In genomic region chr2:119702918-119703401, GRCh38 we compare ENCODE assay signal across 8 cellular contexts. TPM values are rescaled to one million over a fixed set of nuclear protein-coding genes. Genes with fewer than 3 reads are reported as not detected.
DNase-seq lines count a peak whose midpoint lies in the region; ATAC-seq and TF ChIP-seq lines count a peak whose summit lies in the region.

No MANE protein-coding gene starts in this region.

- no TSS peak for BruUV-seq in Caco-2 (replicated peaks; lab: Mats Ljungman, UMichigan)

- no peaks in the 10 kb centered on the region for H3K4me1 ChIP-seq in Caco-2

- H3K36me3 Mint-ChIP-seq in Caco-2 (ENCODE audit: insufficient read depth, unreplicated experiment), result no peaks in the 10 kb centered on the region
- H3K36me3 Mint-ChIP-seq in nephron progenitor cell (ENCODE audit: low read depth), result peaks cover 10% of the 10 kb centered on the region

- no peak overlapping the region for H3K4me3 ChIP-seq in Caco-2 (ENCODE audit: low read depth, low read length)

- no peaks in the 10 kb centered on the region for H3K27me3 Mint-ChIP-seq in Caco-2 (ENCODE audit: insufficient read depth, unreplicated experiment)
- H3K27me3 Mint-ChIP-seq in nephron progenitor cell (ENCODE audit: low read depth, poor library complexity), result peaks cover 13% of the 10 kb centered on the region
- no peaks in the 10 kb centered on the region for H3K27me3 Mint-ChIP-seq in stimulated activated naive CD8-positive, alpha-beta T cell treated with anti-CD3 and anti-CD28 coated beads, Interleukin-15, amount 100 ng/mL, for 72 hours

- peak; percentile 97 for TF ChIP-seq CTCF in Caco-2 (IDR thresholded peaks at IDR 0.05; ENCODE audit: insufficient read depth in 1 of 2, low read depth in 1 of 2, low read length in 1 of 2, severe bottlenecking in 1 of 2, unreplicated experiment in 1 of 2)
- TF ChIP-seq CTCF in nephron progenitor cell (IDR thresholded peaks at IDR 0.05), result peak; percentile 98

- H3K4me1 Mint-ChIP-seq in Caco-2 (ENCODE audit: low read depth, unreplicated experiment), result peaks cover 12% of the 10 kb centered on the region
- peaks cover 34% of the 10 kb centered on the region for H3K4me1 Mint-ChIP-seq in nephron progenitor cell
- peaks cover 30% of the 10 kb centered on the region for H3K4me1 Mint-ChIP-seq in stimulated activated naive CD8-positive, alpha-beta T cell treated with anti-CD3 and anti-CD28 coated beads, Interleukin-15, amount 100 ng/mL, for 72 hours

- H3K9me3 Mint-ChIP-seq in Caco-2 (ENCODE audit: unreplicated experiment) (no peaks in the 10 kb centered on the region), nephron progenitor cell (peaks cover 14% of the 10 kb centered on the region)
- peaks cover 0 to 5% of the 10 kb centered on the region in 2 donors for H3K9me3 Mint-ChIP-seq in stimulated activated naive CD8-positive, alpha-beta T cell treated with anti-CD3 and anti-CD28 coated beads, Interleukin-15, amount 100 ng/mL, for 72 hours

- POLR2A ChIA-PET in Caco-2 (lab: Charles Lee), result no interaction called here

- no peaks in the 10 kb centered on the region for H3K9me3 ChIP-seq in Caco-2

- DNase-seq in Caco-2 (peak; percentile 74 to 85), OCI-M1 (lab: John Stamatoyannopoulos, UW) (peak; percentile 80), activated T-cell treated with anti-CD3 and anti-CD28 coated beads for 24 hours (ENCODE audit: low read depth) (peak; percentile 53), nephron progenitor cell (peak; percentile 82)
- peak; percentile 73 for DNase-seq in stimulated activated naive CD8-positive, alpha-beta T cell treated with anti-CD3 and anti-CD28 coated beads, Interleukin-15, amount 100 ng/mL, for 72 hours

- ATAC-seq in GM19467 (IDR thresholded peaks at IDR 0.05; ENCODE audit: unreplicated experiment) (peak; percentile 87), HG03571 (IDR thresholded peaks at IDR 0.05; ENCODE audit: unreplicated experiment) (peak; percentile 87), esophagus mucosa (peak; percentile 87)
- peak; percentile 75 for ATAC-seq in stimulated activated naive CD8-positive, alpha-beta T cell treated with anti-CD3 and anti-CD28 coated beads, Interleukin-15, amount 100 ng/mL, for 72 hours

- H3K27me3 ChIP-seq in Caco-2 (replicated peaks; ENCODE audit: control insufficient read depth, insufficient read depth, low read length), result no peaks in the 10 kb centered on the region

- no peaks in the 10 kb centered on the region for H3K36me3 ChIP-seq in Caco-2 (ENCODE audit: control insufficient read depth, insufficient read depth, low read length)

- H3K27ac Mint-ChIP-seq in Caco-2 (ENCODE audit: unreplicated experiment) (no peak overlapping the region), nephron progenitor cell (no peak overlapping the region)
- H3K27ac Mint-ChIP-seq in stimulated activated naive CD8-positive, alpha-beta T cell treated with anti-CD3 and anti-CD28 coated beads, Interleukin-15, amount 100 ng/mL, for 72 hours, result no peak overlapping the region

- H3K4me3 Mint-ChIP-seq in Caco-2 (ENCODE audit: unreplicated experiment) (no peak overlapping the region), nephron progenitor cell (no peak overlapping the region)
- peak overlapping the region; percentile 10 to 37 for H3K4me3 Mint-ChIP-seq in stimulated activated naive CD8-positive, alpha-beta T cell treated with anti-CD3 and anti-CD28 coated beads, Interleukin-15, amount 100 ng/mL, for 72 hours

- intact Hi-C loops in Caco-2 (cut with micrococcal nuclease; ENCODE audit: unreplicated experiment), result loop anchor here (1.0 to 2.0 kb wide), 3 partner anchors 50 to 472 kb away; no protein-coding TSS in a partner anchor

- CTCF ChIA-PET in Caco-2 (lab: Charles Lee), result interaction anchor here (0.5 to 2.3 kb wide), 10 partner anchors 12 to 542 kb away, joined by 3 to 13 read pairs (median 4); partner anchors contain the start of gene TMEM177

RNA-seq across cellular contexts. Expression of gene TMEM177, which starts 24.0 kb away (rescaled TPM):
- total RNA-seq in Caco-2 (2022) (35.7 and 36.7 TPM in 2 replicates), esophagus mucosa (5.3 TPM)

RNA-seq across cellular contexts. Expression of gene PTPN4, which starts 56.8 kb away (rescaled TPM):
- total RNA-seq in Caco-2 (2022) (45.8 and 46.8 TPM in 2 replicates), esophagus mucosa (20.4 TPM)

Comparison
In these comparisons a context has a peak if more than half of its experiments do, and no peak if none do; other contexts are left out.
1. H3K4me3 Mint-ChIP-seq: peak in stimulated activated naive CD8-positive, alpha-beta T cell treated with anti-CD3 and anti-CD28 coated beads, Interleukin-15, amount 100 ng/mL, for 72 hours (2 of 2); none in Caco-2 (single experiment) and nephron progenitor cell (single experiment).
2. Peak in every context shown above with its lines, with median percentiles within 50 percentile points of each other: DNase-seq and ATAC-seq.